ENCODE assay signal across 16 cellular contexts in genomic region chr2:44348385-44348784, GRCh38. TPM values are rescaled to one million over a fixed set of nuclear protein-coding genes. Genes with fewer than 3 reads are reported as not detected.
DNase-seq lines count a peak whose midpoint lies in the region; ATAC-seq and TF ChIP-seq lines count a peak whose summit lies in the region.
"Had no signal": no experiment of that assay in that cellular context is flagged by ENCODE, and none has a peak within 500 bp of the region (broad histone marks: within the 10 kb centered on the region; RNA-seq: fewer than 3 reads in every experiment).

No MANE protein-coding gene starts in this region.

- H2AFZ ChIP-seq in neural progenitor cell (replicated peaks) = no peak overlapping the region

- DNase-seq in EL (peak; percentile 71), astrocyte of the hippocampus (ENCODE audit: low read depth, low spot score) (peak; percentile 34), heart left ventricle (peak in 3 of 5 donors; percentile 27 to 37 (median 35)), sigmoid colon (no peak), neural progenitor cell (ENCODE audit: low spot score) (no peak), HEK293T (ENCODE audit: extremely low spot score) (no peak)
- DNase-seq in naive thymus-derived CD4-positive, alpha-beta T cell = no peak
- DNase-seq in activated T-cell treated with anti-CD3 and anti-CD28 coated beads, Interleukin-2, amount 50 U/mL, for 4 hours = no peak
- DNase-seq: activated naive CD4-positive, alpha-beta T cell treated with anti-CD3 and anti-CD28 coated beads for 36 hours; NCI-H2029; NCI-H526; spleen; stimulated activated naive CD8-positive, alpha-beta T cell treated with anti-CD3 and anti-CD28 coated beads, Interleukin-15, amount 100 ng/mL, for 72 hours had no signal

- H3K4me2 ChIP-seq in neural progenitor cell = no peak overlapping the region

- H3K4me1 Mint-ChIP-seq in naive thymus-derived CD4-positive, alpha-beta T cell = peaks cover 2 to 52% (median 27%) of the 10 kb centered on the region in 7 donors
- peaks cover 6% of the 10 kb centered on the region for H3K4me1 Mint-ChIP-seq in neural progenitor cell
- peaks cover 17% of the 10 kb centered on the region for H3K4me1 Mint-ChIP-seq in activated T-cell treated with anti-CD3 and anti-CD28 coated beads, Interleukin-2, amount 50 U/mL, for 4 hours (ENCODE audit: low read depth)

- TF ChIP-seq POLR2A in heart left ventricle (IDR thresholded peaks at IDR 0.05) (no peak), sigmoid colon (IDR thresholded peaks at IDR 0.05) (no peak)

- TF ChIP-seq CTCF in heart left ventricle (IDR thresholded peaks at IDR 0.05) (no peak), sigmoid colon (IDR thresholded peaks at IDR 0.05) (no peak), neural progenitor cell (IDR thresholded peaks at IDR 0.05) (no peak)

- H3K9me3 Mint-ChIP-seq in naive thymus-derived CD4-positive, alpha-beta T cell = no peaks in the 10 kb centered on the region
- H3K9me3 Mint-ChIP-seq in neural progenitor cell = no peaks in the 10 kb centered on the region
- H3K9me3 Mint-ChIP-seq in activated T-cell treated with anti-CD3 and anti-CD28 coated beads, Interleukin-2, amount 50 U/mL, for 4 hours = no peaks in the 10 kb centered on the region
- H3K9me3 Mint-ChIP-seq: activated naive CD4-positive, alpha-beta T cell treated with anti-CD3 and anti-CD28 coated beads for 36 hours; central memory CD8-positive, alpha-beta T cell; memory B cell; stimulated activated naive CD8-positive, alpha-beta T cell treated with anti-CD3 and anti-CD28 coated beads, Interleukin-15, amount 100 ng/mL, for 72 hours had no signal

- peaks cover 0 to 31% (median 22%) of the 10 kb centered on the region in 9 donors for H3K36me3 ChIP-seq in heart left ventricle
- H3K36me3 ChIP-seq in sigmoid colon = peaks cover 0 to 14% (median 3%) of the 10 kb centered on the region in 4 donors
- H3K36me3 ChIP-seq in naive thymus-derived CD4-positive, alpha-beta T cell (ENCODE audit: control insufficient read depth in 2 of 3, insufficient read depth in 3 of 3, low read length in 3 of 3) = peaks cover 0 to 6% (median 6%) of the 10 kb centered on the region in 3 experiments
- H3K36me3 ChIP-seq in neural progenitor cell = peaks cover 5% of the 10 kb centered on the region

- H3K9ac ChIP-seq in neural progenitor cell = no peak overlapping the region

- no peak for TF ChIP-seq EP300 in sigmoid colon (IDR thresholded peaks at IDR 0.05)

- H3K27me3 Mint-ChIP-seq in naive thymus-derived CD4-positive, alpha-beta T cell = no peaks in the 10 kb centered on the region
- H3K27me3 Mint-ChIP-seq in neural progenitor cell (ENCODE audit: insufficient read depth, low read depth) = no peaks in the 10 kb centered on the region
- no peaks in the 10 kb centered on the region for H3K27me3 Mint-ChIP-seq in activated T-cell treated with anti-CD3 and anti-CD28 coated beads, Interleukin-2, amount 50 U/mL, for 4 hours (ENCODE audit: low read depth)
- H3K27me3 Mint-ChIP-seq: central memory CD8-positive, alpha-beta T cell; memory B cell; stimulated activated naive CD8-positive, alpha-beta T cell treated with anti-CD3 and anti-CD28 coated beads, Interleukin-15, amount 100 ng/mL, for 72 hours had no signal

- no peaks in the 10 kb centered on the region for H3K9me3 ChIP-seq in heart left ventricle
- no peaks in the 10 kb centered on the region for H3K9me3 ChIP-seq in sigmoid colon
- H3K9me3 ChIP-seq in naive thymus-derived CD4-positive, alpha-beta T cell (ENCODE audit: control insufficient read depth in 2 of 3, low read length in 3 of 3) = no peaks in the 10 kb centered on the region
- no peaks in the 10 kb centered on the region for H3K9me3 ChIP-seq in neural progenitor cell (ENCODE audit: low read depth)
- H3K9me3 ChIP-seq: spleen had no signal

- intact Hi-C loops in heart left ventricle (cut with DNase I) = loop anchor here in 3 of 10 donors (10.0 kb wide), 2 partner anchors 104 to 264 kb away; no protein-coding TSS in a partner anchor
- intact Hi-C loops in sigmoid colon (cut with DNase I) = no loop called here
- intact Hi-C loops in naive thymus-derived CD4-positive, alpha-beta T cell (cut with micrococcal nuclease) = no loop called here

- CTCF ChIA-PET in naive thymus-derived CD4-positive, alpha-beta T cell (lab: Charles Lee) = interaction anchor here (0.7 to 1.0 kb wide), 3 partner anchors 8 to 260 kb away, joined by 3 to 5 read pairs (median 4); no protein-coding TSS in a partner anchor
- CTCF ChIA-PET in HEK293T (lab: Yijun Ruan, JAX) = no interaction called here

- H3K27ac Mint-ChIP-seq in naive thymus-derived CD4-positive, alpha-beta T cell = no peak overlapping the region
- no peak overlapping the region for H3K27ac Mint-ChIP-seq in neural progenitor cell
- H3K27ac Mint-ChIP-seq: activated naive CD4-positive, alpha-beta T cell treated with anti-CD3 and anti-CD28 coated beads for 36 hours; memory B cell; stimulated activated naive CD8-positive, alpha-beta T cell treated with anti-CD3 and anti-CD28 coated beads, Interleukin-15, amount 100 ng/mL, for 72 hours had no signal

- no peaks in the 10 kb centered on the region for H3K27me3 ChIP-seq in heart left ventricle
- no peaks in the 10 kb centered on the region for H3K27me3 ChIP-seq in sigmoid colon
- no peaks in the 10 kb centered on the region for H3K27me3 ChIP-seq in naive thymus-derived CD4-positive, alpha-beta T cell (ENCODE audit: control insufficient read depth in 2 of 2, insufficient read depth in 2 of 2, low read length in 2 of 2)
- H3K27me3 ChIP-seq in neural progenitor cell = no peaks in the 10 kb centered on the region
- H3K27me3 ChIP-seq: spleen had no signal

- peaks cover 0 to 16% (median 3%) of the 10 kb centered on the region in 5 donors for H3K36me3 Mint-ChIP-seq in naive thymus-derived CD4-positive, alpha-beta T cell
- H3K36me3 Mint-ChIP-seq in neural progenitor cell = peaks cover 2% of the 10 kb centered on the region
- peaks cover 23% of the 10 kb centered on the region for H3K36me3 Mint-ChIP-seq in activated T-cell treated with anti-CD3 and anti-CD28 coated beads, Interleukin-2, amount 50 U/mL, for 4 hours (ENCODE audit: insufficient read depth)

- H3F3A ChIP-seq in neural progenitor cell (ENCODE audit: low read depth) = peaks cover 14% of the 10 kb centered on the region

- H4K20me1 ChIP-seq in neural progenitor cell (ENCODE audit: low read depth) = peaks cover 17% of the 10 kb centered on the region

- no peak overlapping the region for H3K4me3 Mint-ChIP-seq in naive thymus-derived CD4-positive, alpha-beta T cell
- no peak overlapping the region for H3K4me3 Mint-ChIP-seq in neural progenitor cell
- no peak overlapping the region for H3K4me3 Mint-ChIP-seq in activated T-cell treated with anti-CD3 and anti-CD28 coated beads, Interleukin-2, amount 50 U/mL, for 4 hours
- H3K4me3 Mint-ChIP-seq: activated naive CD4-positive, alpha-beta T cell treated with anti-CD3 and anti-CD28 coated beads for 36 hours; central memory CD8-positive, alpha-beta T cell; memory B cell; stimulated activated naive CD8-positive, alpha-beta T cell treated with anti-CD3 and anti-CD28 coated beads, Interleukin-15, amount 100 ng/mL, for 72 hours had no signal

- H3K4me1 ChIP-seq in heart left ventricle = peaks cover 0 to 63% (median 36%) of the 10 kb centered on the region in 12 donors
- H3K4me1 ChIP-seq in sigmoid colon = peaks cover 0 to 29% (median 18%) of the 10 kb centered on the region in 4 donors
- no peaks in the 10 kb centered on the region for H3K4me1 ChIP-seq in naive thymus-derived CD4-positive, alpha-beta T cell (ENCODE audit: control insufficient read depth in 2 of 2, insufficient read depth in 2 of 2, low read length in 2 of 2)
- H3K4me1 ChIP-seq in neural progenitor cell = peaks cover 13% of the 10 kb centered on the region

- H3K27ac ChIP-seq in heart left ventricle = peak overlapping the region in 5 of 12 donors; percentile 17 to 65 (median 35)
- H3K27ac ChIP-seq in sigmoid colon = peak overlapping the region in 3 of 4 donors; percentile 22 to 63 (median 57)
- H3K27ac ChIP-seq in naive thymus-derived CD4-positive, alpha-beta T cell (ENCODE audit: low read depth, low read length) = no peak overlapping the region
- no peak overlapping the region for H3K27ac ChIP-seq in neural progenitor cell
- H3K27ac ChIP-seq: spleen had no signal

- 51 to 73% (median 60%) methylated on average over 2 of the region's 2 CpGs for WGBS in heart left ventricle, 4 donors
- 79 to 82% methylated on average over 2 of the region's 2 CpGs for WGBS in sigmoid colon, 2 donors

- POLR2A ChIA-PET in naive thymus-derived CD4-positive, alpha-beta T cell (lab: Charles Lee) = interaction anchor here (1.7 kb wide), 1 partner anchor 13 kb away, joined by 7 read pairs; the partner anchor contains the start of genes CAMKMT and PREPL
- POLR2A ChIA-PET in HEK293T (lab: Yijun Ruan, JAX) = interaction anchor here (0.8 kb wide), 1 partner anchor 14 kb away, joined by 4 read pairs; the partner anchor contains the start of gene CAMKMT

- peak in 3 of 4 donors; percentile 68 to 86 (median 80) for ATAC-seq in heart left ventricle
- no peak for ATAC-seq in naive thymus-derived CD4-positive, alpha-beta T cell
- ATAC-seq in activated T-cell treated with anti-CD3 and anti-CD28 coated beads, Interleukin-2, amount 50 U/mL, for 4 hours = no peak
- ATAC-seq: HCT116; stimulated activated naive CD8-positive, alpha-beta T cell treated with anti-CD3 and anti-CD28 coated beads, Interleukin-15, amount 100 ng/mL, for 72 hours had no signal

- H3K79me2 ChIP-seq in neural progenitor cell (ENCODE audit: low read depth) = peaks cover 21% of the 10 kb centered on the region

- H3K4me3 ChIP-seq in heart left ventricle (peak overlapping the region in 1 of 12 donors; percentile 20), sigmoid colon (no peak overlapping the region), neural progenitor cell (no peak overlapping the region)
- no peak overlapping the region for H3K4me3 ChIP-seq in naive thymus-derived CD4-positive, alpha-beta T cell (ENCODE audit: low read length)
- H3K4me3 ChIP-seq: spleen had no signal

RNA-seq across cellular contexts. Expression of gene PREPL, which starts 12.9 kb away (rescaled TPM):
- 100 to 1,000 TPM in 2 of 9 donors, 10 to 100 TPM in 7; 62.4 to 120 (median 73.9) TPM for total RNA-seq in heart left ventricle
- polyA plus RNA-seq in heart left ventricle = 10 to 100 TPM; 10.7 to 30.6 TPM
- 10 to 100 TPM; 41.5 to 52.6 (median 48.1) TPM for total RNA-seq in sigmoid colon
- 10 to 100 TPM in 2 of 3 donors, 1 to 10 TPM in 1; 6.6 to 14.6 (median 10.2) TPM for polyA plus RNA-seq in sigmoid colon
- total RNA-seq in naive thymus-derived CD4-positive, alpha-beta T cell = 10 to 100 TPM; 22.0 to 41.9 (median 28.5) TPM
- polyA plus RNA-seq in naive thymus-derived CD4-positive, alpha-beta T cell = 10 to 100 TPM; 16.8 to 23.8 TPM
- total RNA-seq in neural progenitor cell (ENCODE audit: low replicate concordance) = 58.8 and 90.8 TPM in 2 replicates
- 10 to 100 TPM; 31.8 to 35.0 (median 33.5) TPM for total RNA-seq in activated T-cell treated with anti-CD3 and anti-CD28 coated beads, Interleukin-2, amount 50 U/mL, for 4 hours

RNA-seq across cellular contexts. Expression of gene CAMKMT, which starts 13.4 kb away (rescaled TPM):
- total RNA-seq in heart left ventricle (10 to 100 TPM in 1 of 9 donors, 1 to 10 TPM in 8; 2.5 to 10.1 (median 4.3) TPM), sigmoid colon (10 to 100 TPM; 11.6 to 15.6 (median 13.5) TPM), neural progenitor cell (ENCODE audit: low replicate concordance) (27.4 and 28.5 TPM in 2 replicates)
- polyA plus RNA-seq in heart left ventricle (1 to 10 TPM; 4.4 to 6.8 TPM), sigmoid colon (10 to 100 TPM in 1 of 3 donors, 1 to 10 TPM in 2; 6.1 to 10.2 (median 6.2) TPM)
- total RNA-seq in naive thymus-derived CD4-positive, alpha-beta T cell = 10 to 100 TPM; 11.1 to 20.8 (median 18.7) TPM
- polyA plus RNA-seq in naive thymus-derived CD4-positive, alpha-beta T cell = 10 to 100 TPM; 15.1 to 17.7 TPM
- total RNA-seq in activated T-cell treated with anti-CD3 and anti-CD28 coated beads, Interleukin-2, amount 50 U/mL, for 4 hours = 10 to 100 TPM in 1 of 3 donors, 1 to 10 TPM in 2; 9.5 to 12.3 (median 10.0) TPM

Comparison
In these comparisons a context has a peak if more than half of its experiments do, and no peak if none do; other contexts are left out.
1. DNase-seq: peak in EL (single experiment), astrocyte of the hippocampus (single experiment) and heart left ventricle (3 of 5); none in sigmoid colon (single experiment), naive thymus-derived CD4-positive, alpha-beta T cell (0 of 9), neural progenitor cell (single experiment), HEK293T (single experiment) and activated T-cell treated with anti-CD3 and anti-CD28 coated beads, Interleukin-2, amount 50 U/mL, for 4 hours (single experiment).
2. ATAC-seq: peak in heart left ventricle (3 of 4); none in naive thymus-derived CD4-positive, alpha-beta T cell (single experiment) and activated T-cell treated with anti-CD3 and anti-CD28 coated beads, Interleukin-2, amount 50 U/mL, for 4 hours (0 of 2).
3. H3K27ac ChIP-seq: peak in sigmoid colon (3 of 4); none in naive thymus-derived CD4-positive, alpha-beta T cell (single experiment) and neural progenitor cell (single experiment).